ENCODE assay signal across 19 cellular contexts in the genomic region with DNA sequence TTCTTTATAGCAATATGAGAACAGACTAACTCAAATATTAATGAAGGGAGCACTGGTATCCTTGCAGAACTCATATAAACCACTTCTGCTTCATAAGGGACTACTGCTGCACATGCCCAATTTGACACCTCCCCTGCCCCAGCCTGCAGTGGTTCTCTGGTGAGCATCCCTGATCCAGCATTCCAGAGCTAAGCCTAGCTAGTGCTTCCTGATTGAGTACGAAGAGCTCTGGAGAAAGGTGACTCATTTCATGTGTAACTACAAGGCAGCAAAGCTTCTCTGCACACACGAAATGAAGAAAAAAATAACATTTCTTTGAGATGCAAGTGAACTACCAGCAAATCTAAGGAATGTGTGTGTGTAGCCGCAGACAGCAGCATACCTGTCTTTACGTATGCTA. TPM values are rescaled to one million over a fixed set of nuclear protein-coding genes. Genes with fewer than 3 reads are reported as not detected.
DNase-seq lines count a peak whose midpoint lies in the region; TF ChIP-seq lines count a peak whose summit lies in the region.
"Had no signal": no experiment of that assay in that cellular context is flagged by ENCODE, and none has a peak within 500 bp of the region (broad histone marks: within the 10 kb centered on the region; RNA-seq: fewer than 3 reads in every experiment).

No MANE protein-coding gene starts in this region.

- H3K27ac ChIP-seq in temporal lobe (ENCODE audit: low read depth, low read length): peak overlapping the region; percentile 9
- H3K27ac ChIP-seq: 22Rv1 had no signal

- DNase-seq in DMS53 (lab: John Stamatoyannopoulos, UW) (peak; percentile 23), DMS53 treated with DMSO at 0.1 percent for 48 hours (lab: John Stamatoyannopoulos, UW; ENCODE audit: unreplicated experiment) (no peak), NCI-H226 (peak; percentile 48), epithelial cell of esophagus (ENCODE audit: low read depth) (peak; percentile 34), superior temporal gyrus (ENCODE audit: extremely low spot score) (no peak), COLO668 (lab: John Stamatoyannopoulos, UW; ENCODE audit: unreplicated experiment) (no peak)
- no peak for DNase-seq in stimulated activated naive CD4-positive, alpha-beta T cell treated with Interleukin-2 at 50 U/mL for 16 hours (lab: John Stamatoyannopoulos, UW)
- DNase-seq: ACHN, DMS79, NCI-H1092 treated with DMSO at 0.1 percent for 48 hours, NCI-H2029 treated with DMSO at 0.1 percent for 48 hours, NCI-H2171 treated with DMSO at 0.1 percent for 48 hours, NCI-H446, NCI-H526, OCI-M1, SHP77 had no signal

- no peak overlapping the region for H3K4me3 ChIP-seq in epithelial cell of esophagus (ENCODE audit: low read length)
- H3K4me3 ChIP-seq: K562 had no signal

- no peak for TF ChIP-seq CTCF in epithelial cell of esophagus (IDR thresholded peaks at IDR 0.05; ENCODE audit: insufficient read depth, low read depth, low read length, missing control alignments)

RNA-seq across cellular contexts. Expression of gene ADNP2, which starts 22.8 kb away (rescaled TPM):
- 17.5 TPM for total RNA-seq in temporal lobe

RNA-seq across cellular contexts. Expression of gene RBFA, which starts 52.0 kb away (rescaled TPM):
- total RNA-seq in temporal lobe: 31.0 TPM

Comparison
In these comparisons a context has a peak if more than half of its experiments do, and no peak if none do; other contexts are left out.
1. DNase-seq: peak in DMS53 (single experiment), NCI-H226 (single experiment) and epithelial cell of esophagus (single experiment); none in DMS53 treated with DMSO at 0.1 percent for 48 hours (single experiment), superior temporal gyrus (single experiment), COLO668 (single experiment) and stimulated activated naive CD4-positive, alpha-beta T cell treated with Interleukin-2 at 50 U/mL for 16 hours (single experiment).